In genomic region chr21:27189870-27190269, GRCh38 we compare ENCODE assay signal across 23 cellular contexts.
"Had no signal": no experiment of that assay in that cellular context is flagged by ENCODE, and none has a peak within 500 bp of the region (broad histone marks: within the 10 kb centered on the region; RNA-seq: fewer than 3 reads in every experiment).

No MANE protein-coding gene starts in this region.

- ATAC-seq: activated CD4-positive, alpha-beta T cell treated with anti-CD3 and anti-CD28 coated beads for 36 hours; activated CD8-positive, alpha-beta T cell treated with anti-CD3 and anti-CD28 coated beads for 36 hours; body of pancreas; T-cell had no signal

- H3K27ac ChIP-seq: ascending aorta, body of pancreas, Peyer's patch, RWPE1, SJSA1 had no signal

- H3K27me3 ChIP-seq: ascending aorta, body of pancreas, Peyer's patch, SJSA1 had no signal

- H3K27me3 Mint-ChIP-seq: activated CD4-positive, alpha-beta T cell treated with anti-CD3 and anti-CD28 coated beads for 36 hours; activated CD8-positive, alpha-beta T cell treated with anti-CD3 and anti-CD28 coated beads for 36 hours; activated naive CD4-positive, alpha-beta T cell treated with anti-CD3 and anti-CD28 coated beads, Interleukin-2, amount 50 U/mL, for 24 hours; central memory CD8-positive, alpha-beta T cell; T-cell had no signal

- H3K27ac Mint-ChIP-seq: activated CD4-positive, alpha-beta T cell treated with anti-CD3 and anti-CD28 coated beads for 36 hours; activated CD8-positive, alpha-beta T cell treated with anti-CD3 and anti-CD28 coated beads for 36 hours; activated naive CD4-positive, alpha-beta T cell treated with anti-CD3 and anti-CD28 coated beads, Interleukin-2, amount 50 U/mL, for 24 hours; T-cell had no signal

- H3K4me3 ChIP-seq: ascending aorta, body of pancreas, Peyer's patch, SJSA1 had no signal

- DNase-seq: activated CD4-positive, alpha-beta T cell treated with anti-CD3 and anti-CD28 coated beads for 36 hours; activated CD4-positive, alpha-beta T cell treated with anti-CD3 and anti-CD28 coated beads, Interleukin-2, amount 50 U/mL, for 1 hour; activated CD4-positive, CD25-positive, alpha-beta regulatory T cell; activated CD8-positive, alpha-beta memory T cell treated with anti-CD3 and anti-CD28 coated beads, Interleukin-2, amount 50 U/mL, for 48 hours; activated CD8-positive, alpha-beta T cell treated with anti-CD3 and anti-CD28 coated beads for 36 hours; activated naive CD4-positive, alpha-beta T cell; activated T-cell treated with anti-CD3 and anti-CD28 coated beads, Interleukin-2, amount 50 U/mL, for 1 hour; amniotic stem cell; Kasumi-1; KBM-7; NCI-H1092; NCI-H1417; NCI-H1930; NCI-H2107; NCI-H510A treated with DMSO at 0.1 percent for 48 hours; Peyer's patch; T-cell had no signal

- H3K36me3 Mint-ChIP-seq: activated naive CD4-positive, alpha-beta T cell treated with anti-CD3 and anti-CD28 coated beads, Interleukin-2, amount 50 U/mL, for 24 hours; T-cell had no signal

- H3K9me3 Mint-ChIP-seq: activated naive CD4-positive, alpha-beta T cell treated with anti-CD3 and anti-CD28 coated beads, Interleukin-2, amount 50 U/mL, for 24 hours; central memory CD8-positive, alpha-beta T cell had no signal

- H3K4me1 Mint-ChIP-seq: activated CD4-positive, alpha-beta T cell treated with anti-CD3 and anti-CD28 coated beads for 36 hours; activated naive CD4-positive, alpha-beta T cell treated with anti-CD3 and anti-CD28 coated beads, Interleukin-2, amount 50 U/mL, for 24 hours; central memory CD8-positive, alpha-beta T cell; T-cell had no signal

- H3K4me3 Mint-ChIP-seq: activated CD4-positive, alpha-beta T cell treated with anti-CD3 and anti-CD28 coated beads for 36 hours; activated CD8-positive, alpha-beta T cell treated with anti-CD3 and anti-CD28 coated beads for 36 hours; activated naive CD4-positive, alpha-beta T cell treated with anti-CD3 and anti-CD28 coated beads, Interleukin-2, amount 50 U/mL, for 24 hours; central memory CD8-positive, alpha-beta T cell; T-cell had no signal

- H3K36me3 ChIP-seq: ascending aorta, Peyer's patch, SJSA1 had no signal

- H3K9me3 ChIP-seq: ascending aorta, body of pancreas, Peyer's patch, SJSA1 had no signal

- H3K4me1 ChIP-seq: ascending aorta, body of pancreas, Peyer's patch, SJSA1 had no signal
